ENCODE assay signal across 8 cellular contexts in genomic region chrX:152830312-152831305, GRCh38. TPM values are rescaled to one million over a fixed set of nuclear protein-coding genes. Genes with fewer than 3 reads are reported as not detected.
DNase-seq lines count a peak whose midpoint lies in the region; ATAC-seq lines count a peak whose summit lies in the region.

Gene CETN2 (minus strand): TSS chrX:152830757. CDS start chrX:152830710, 47 bp downstream.
Gene NSDHL (plus strand): TSS chrX:152831063. CDS start chrX:152846325, 15,262 bp downstream.

- no peaks in the 10 kb centered on the region for H3K9me3 ChIP-seq in CD8-positive, alpha-beta memory T cell (ENCODE audit: low read length)

- peak within 1 kb of the TSS; percentile 86 to 98 (median 96) for H3K27ac Mint-ChIP-seq in CD8-positive, alpha-beta memory T cell
- peak within 1 kb of the TSS; percentile 97 to 98 for H3K27ac Mint-ChIP-seq in effector memory CD8-positive, alpha-beta T cell

- H3K4me1 ChIP-seq in CD8-positive, alpha-beta memory T cell (ENCODE audit: insufficient read depth, low read length) = peaks cover 13% of the 10 kb centered on the region

- H3K27me3 Mint-ChIP-seq in CD8-positive, alpha-beta memory T cell = peaks cover 0 to 4% of the 10 kb centered on the region in 2 donors
- H3K27me3 Mint-ChIP-seq in effector memory CD8-positive, alpha-beta T cell = no peaks in the 10 kb centered on the region

- POLR2A ChIA-PET in CD8-positive, alpha-beta memory T cell (lab: Charles Lee) = no interaction called here
- POLR2A ChIA-PET in activated CD8-positive, alpha-beta memory T cell treated with anti-CD3 and anti-CD28 coated beads for 36 hours (lab: Charles Lee) = no interaction called here

- H3K36me3 ChIP-seq in CD8-positive, alpha-beta memory T cell (ENCODE audit: insufficient read depth, low read length) = no peaks in the 10 kb centered on the region

- H3K9me3 Mint-ChIP-seq in CD8-positive, alpha-beta memory T cell = no peaks in the 10 kb centered on the region
- no peaks in the 10 kb centered on the region for H3K9me3 Mint-ChIP-seq in effector memory CD8-positive, alpha-beta T cell

- peak within 1 kb of the TSS; percentile 76 for H3K4me3 ChIP-seq in CD8-positive, alpha-beta memory T cell (ENCODE audit: low read length)

- peak; percentile 88 to 96 (median 93) for DNase-seq in CD8-positive, alpha-beta memory T cell
- DNase-seq in HS-5 (ENCODE audit: low read depth) = peak; percentile 53
- DNase-seq in NK-92 treated with Interleukin-12 subunit alpha and Interleukin-12 subunit beta, amount 100 ng/mL, for 24 hours (lab: John Stamatoyannopoulos, UW) = peak; percentile 88
- peak; percentile 91 for DNase-seq in effector memory CD8-positive, alpha-beta T cell
- DNase-seq in medulla oblongata (ENCODE audit: extremely low spot score) = peak; percentile 96
- peak; percentile 81 for DNase-seq in stimulated activated CD8-positive, alpha-beta memory T cell treated with anti-CD3 and anti-CD28 coated beads, Interleukin-12 subunit alpha, Interleukin-12 subunit beta, amount 100 ng/mL, for 1 hour (ENCODE audit: low read depth)

- peak within 1 kb of the TSS; percentile 75 for H3K27ac ChIP-seq in CD8-positive, alpha-beta memory T cell (ENCODE audit: low read depth, low read length)

- H3K4me1 Mint-ChIP-seq in CD8-positive, alpha-beta memory T cell = peaks cover 23 to 42% (median 29%) of the 10 kb centered on the region in 3 donors
- H3K4me1 Mint-ChIP-seq in effector memory CD8-positive, alpha-beta T cell (ENCODE audit: low read depth in 2 of 2) = peaks cover 12 to 21% of the 10 kb centered on the region in 2 donors

- H3K27me3 ChIP-seq in CD8-positive, alpha-beta memory T cell (ENCODE audit: insufficient read depth, low read length, poor library complexity, severe bottlenecking) = no peaks in the 10 kb centered on the region

- ATAC-seq in GM19468 (IDR thresholded peaks at IDR 0.05; ENCODE audit: extremely low read depth, unreplicated experiment) = peak; percentile 100
- ATAC-seq in effector memory CD8-positive, alpha-beta T cell (replicated peaks) = peak; percentile 94

- CTCF ChIA-PET in CD8-positive, alpha-beta memory T cell (lab: Charles Lee) = no interaction called here
- CTCF ChIA-PET in activated CD8-positive, alpha-beta memory T cell treated with anti-CD3 and anti-CD28 coated beads for 36 hours (lab: Charles Lee) = no interaction called here

- peak within 1 kb of the TSS; percentile 89 to 97 (median 93) for H3K4me3 Mint-ChIP-seq in CD8-positive, alpha-beta memory T cell
- peak within 1 kb of the TSS; percentile 90 for H3K4me3 Mint-ChIP-seq in effector memory CD8-positive, alpha-beta T cell

- H3K36me3 Mint-ChIP-seq in CD8-positive, alpha-beta memory T cell = peaks cover 0 to 33% (median 4%) of the 10 kb centered on the region in 3 donors
- peaks cover 7% of the 10 kb centered on the region for H3K36me3 Mint-ChIP-seq in effector memory CD8-positive, alpha-beta T cell (ENCODE audit: insufficient read depth)

RNA-seq across cellular contexts. Expression of gene CETN2, which starts in this region (rescaled TPM):
- 10 to 100 TPM; 12.5 to 15.4 TPM for total RNA-seq in CD8-positive, alpha-beta memory T cell
- 29.0 TPM for polyA plus RNA-seq in CD8-positive, alpha-beta memory T cell
- 10 to 100 TPM; 12.3 to 12.9 TPM for total RNA-seq in activated CD8-positive, alpha-beta memory T cell treated with anti-CD3 and anti-CD28 coated beads for 36 hours

RNA-seq across cellular contexts. Expression of gene NSDHL, which starts in this region (rescaled TPM):
- 10 to 100 TPM; 20.3 to 21.8 TPM for total RNA-seq in CD8-positive, alpha-beta memory T cell
- 15.0 TPM for polyA plus RNA-seq in CD8-positive, alpha-beta memory T cell
- total RNA-seq in activated CD8-positive, alpha-beta memory T cell treated with anti-CD3 and anti-CD28 coated beads for 36 hours = 10 to 100 TPM; 22.9 to 23.6 TPM

Comparison
In these comparisons a context has a peak if more than half of its experiments do, and no peak if none do; other contexts are left out.
1. Peak in every context shown above with its lines: DNase-seq, ATAC-seq, H3K4me3 ChIP-seq and H3K27ac ChIP-seq.